In genomic region chr14:102911991-102912761, GRCh38 we compare ENCODE assay signal across 13 cellular contexts.
"Had no signal": no experiment of that assay in that cellular context is flagged by ENCODE, and none has a peak within 500 bp of the region (broad histone marks: within the 10 kb centered on the region; RNA-seq: fewer than 3 reads in every experiment).

No MANE protein-coding gene starts in this region.

- H3K9ac ChIP-seq: parathyroid adenoma had no signal

- DNase-seq: activated CD4-positive, alpha-beta T cell treated with anti-CD3 and anti-CD28 coated beads, Interleukin-2, amount 10 ng/mL, durations not matched to agents 24 days and 14 days; activated CD4-positive, CD25-positive, alpha-beta regulatory T cell; activated CD8-positive, alpha-beta memory T cell treated with anti-CD3 and anti-CD28 coated beads, Interleukin-2, amount 50 U/mL, for 48 hours; activated naive CD4-positive, alpha-beta T cell treated with Interleukin-2 at 50 U/mL for 16 hours; retina; stimulated activated CD4-positive, alpha-beta T cell treated with anti-CD3 and anti-CD28 coated beads, Interleukin-4, amount 100 ng/mL, for 24 hours had no signal

- H3K27ac Mint-ChIP-seq: activated CD4-positive, alpha-beta T cell treated with anti-CD3 and anti-CD28 coated beads, Interleukin-2, amount 10 ng/mL, durations not matched to agents 24 days and 14 days; activated T-helper 1 cell treated with anti-CD3 and anti-CD28 coated beads, Interleukin-12 subunit alpha, Interleukin-12 subunit beta, Interleukin-2, Interleukin-4 antibody, amounts not matched to agents 30 ng/mL and 10 ng/mL and 1 ng/mL, durations not matched to agents 14 hours and 24 hours and 36 hours; mesothelial cell of epicardium; stimulated activated naive CD8-positive, alpha-beta T cell treated with anti-CD3 and anti-CD28 coated beads, Interleukin-15, Interleukin-2, amounts not matched to agents 100 ng/mL and 50 ng/mL, for 24 hours; T-helper 2 cell treated with Interferon-gamma antibody and Interleukin-4, amounts not matched to agents 5 μg/mL and 100 μg/mL, for 36 hours; type B pancreatic cell had no signal

- H3K9me3 Mint-ChIP-seq: activated CD4-positive, alpha-beta T cell treated with anti-CD3 and anti-CD28 coated beads, Interleukin-2, amount 10 ng/mL, durations not matched to agents 24 days and 14 days; activated T-helper 1 cell treated with anti-CD3 and anti-CD28 coated beads, Interleukin-12 subunit alpha, Interleukin-12 subunit beta, Interleukin-2, Interleukin-4 antibody, amounts not matched to agents 30 ng/mL and 10 ng/mL and 1 ng/mL, durations not matched to agents 14 hours and 24 hours and 36 hours; mesothelial cell of epicardium; stimulated activated naive CD8-positive, alpha-beta T cell treated with anti-CD3 and anti-CD28 coated beads, Interleukin-15, Interleukin-2, amounts not matched to agents 100 ng/mL and 50 ng/mL, for 24 hours; T-helper 2 cell treated with Interferon-gamma antibody and Interleukin-4, amounts not matched to agents 5 μg/mL and 100 μg/mL, for 36 hours; type B pancreatic cell had no signal

- H3K4me1 Mint-ChIP-seq: activated CD4-positive, alpha-beta T cell treated with anti-CD3 and anti-CD28 coated beads, Interleukin-2, amount 10 ng/mL, durations not matched to agents 24 days and 14 days; mesothelial cell of epicardium had no signal

- H3K79me2 ChIP-seq: parathyroid adenoma had no signal

- H3K4me1 ChIP-seq: parathyroid adenoma had no signal

- H3K27me3 Mint-ChIP-seq: activated CD4-positive, alpha-beta T cell treated with anti-CD3 and anti-CD28 coated beads, Interleukin-2, amount 10 ng/mL, durations not matched to agents 24 days and 14 days; stimulated activated naive CD8-positive, alpha-beta T cell treated with anti-CD3 and anti-CD28 coated beads, Interleukin-15, Interleukin-2, amounts not matched to agents 100 ng/mL and 50 ng/mL, for 24 hours; type B pancreatic cell had no signal

- H3K4me3 ChIP-seq: lung had no signal

- H3K36me3 Mint-ChIP-seq: type B pancreatic cell had no signal

- H3K27ac ChIP-seq: parathyroid adenoma had no signal

- H2AFZ ChIP-seq: parathyroid adenoma had no signal

- H3K4me3 Mint-ChIP-seq: activated CD4-positive, alpha-beta T cell treated with anti-CD3 and anti-CD28 coated beads, Interleukin-2, amount 10 ng/mL, durations not matched to agents 24 days and 14 days; activated T-helper 1 cell treated with anti-CD3 and anti-CD28 coated beads, Interleukin-12 subunit alpha, Interleukin-12 subunit beta, Interleukin-2, Interleukin-4 antibody, amounts not matched to agents 30 ng/mL and 10 ng/mL and 1 ng/mL, durations not matched to agents 14 hours and 24 hours and 36 hours; mesothelial cell of epicardium; stimulated activated naive CD8-positive, alpha-beta T cell treated with anti-CD3 and anti-CD28 coated beads, Interleukin-15, Interleukin-2, amounts not matched to agents 100 ng/mL and 50 ng/mL, for 24 hours; T-helper 2 cell treated with Interferon-gamma antibody and Interleukin-4, amounts not matched to agents 5 μg/mL and 100 μg/mL, for 36 hours; type B pancreatic cell had no signal
